ENCODE assay signal across 11 cellular contexts in the genomic region with DNA sequence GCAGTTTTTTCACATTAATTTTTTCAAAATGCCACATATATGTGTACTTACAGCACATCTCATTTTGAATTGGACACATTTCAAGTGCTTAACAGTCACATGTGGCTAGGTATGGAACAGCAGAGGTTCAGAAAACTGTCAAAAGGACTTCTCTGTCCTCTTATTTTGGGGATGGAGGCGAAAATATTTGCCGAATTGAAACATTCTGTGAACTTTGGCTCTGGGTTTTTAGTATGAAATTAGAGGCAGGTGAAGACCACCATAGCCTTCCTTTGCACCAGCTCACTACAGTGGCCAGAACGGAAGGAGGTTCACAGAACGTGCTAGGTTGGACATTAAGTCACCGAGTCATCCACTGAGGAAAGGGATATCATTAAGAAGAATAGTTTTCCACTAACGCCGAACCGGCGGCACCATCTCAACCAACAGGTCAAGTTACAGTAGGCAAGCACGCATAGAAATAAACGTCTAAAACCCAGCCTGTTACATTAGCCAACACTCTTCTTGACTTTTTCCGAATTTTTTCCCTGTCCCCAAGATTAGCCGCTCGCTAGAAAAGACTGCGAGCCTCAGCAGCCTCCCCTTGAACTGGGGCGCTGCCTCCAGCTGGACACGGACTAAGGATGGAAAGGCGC. TPM values are rescaled to one million over a fixed set of nuclear protein-coding genes. Genes with fewer than 3 reads are reported as not detected.
DNase-seq lines count a peak whose midpoint lies in the region; ATAC-seq and TF ChIP-seq lines count a peak whose summit lies in the region.
"Had no signal": no experiment of that assay in that cellular context is flagged by ENCODE, and none has a peak within 500 bp of the region (broad histone marks: within the 10 kb centered on the region; RNA-seq: fewer than 3 reads in every experiment).

No MANE protein-coding gene starts in this region.

- H3K27me3 Mint-ChIP-seq in activated CD4-positive, alpha-beta T cell treated with anti-CD3 and anti-CD28 coated beads for 36 hours: peaks cover 19% of the 10 kb centered on the region
- H3K27me3 Mint-ChIP-seq in activated CD4-positive, alpha-beta T cell treated with anti-CD3 and anti-CD28 coated beads, Interleukin-2, amount 10 ng/mL, durations not matched to agents 7 days and 5 days: peaks cover 2% of the 10 kb centered on the region
- H3K27me3 Mint-ChIP-seq: central memory CD8-positive, alpha-beta T cell had no signal

- CTCF ChIA-PET in activated CD4-positive, alpha-beta T cell treated with anti-CD3 and anti-CD28 coated beads for 36 hours (lab: Charles Lee): interaction anchor here (0.6 kb wide), 1 partner anchor 100 kb away, joined by 4 read pairs; no protein-coding TSS in a partner anchor
- CTCF ChIA-PET in activated CD4-positive, alpha-beta T cell treated with anti-CD3 and anti-CD28 coated beads, Interleukin-2, amount 10 ng/mL, durations not matched to agents 7 days and 5 days (lab: Charles Lee): no interaction called here

- no peaks in the 10 kb centered on the region for H3K36me3 ChIP-seq in ascending aorta
- no peaks in the 10 kb centered on the region for H3K36me3 ChIP-seq in kidney epithelial cell (ENCODE audit: control insufficient read depth, insufficient read depth, low read length)
- no peaks in the 10 kb centered on the region for H3K36me3 ChIP-seq in testis (ENCODE audit: low read depth, missing control alignments)

- intact Hi-C loops in activated CD4-positive, alpha-beta T cell treated with anti-CD3 and anti-CD28 coated beads for 36 hours (cut with DNase I, micrococcal nuclease): loop anchor here (2.0 to 10.0 kb wide), 10 partner anchors 91 to 1535 kb away; a partner anchor contains a TSS
- intact Hi-C loops in ascending aorta (cut with DNase I): loop anchor here (5.0 kb wide), 1 partner anchor 492 kb away; no protein-coding TSS in a partner anchor
- intact Hi-C loops in testis (cut with DNase I; ENCODE audit: low total_unique reads): no loop called here

- H3K4me1 Mint-ChIP-seq in activated CD4-positive, alpha-beta T cell treated with anti-CD3 and anti-CD28 coated beads for 36 hours: peaks cover 30% of the 10 kb centered on the region
- peaks cover 30% of the 10 kb centered on the region for H3K4me1 Mint-ChIP-seq in activated CD4-positive, alpha-beta T cell treated with anti-CD3 and anti-CD28 coated beads, Interleukin-2, amount 10 ng/mL, durations not matched to agents 7 days and 5 days

- H3K4me3 ChIP-seq in ascending aorta: peak overlapping the region; percentile 74 to 85
- H3K4me3 ChIP-seq in kidney epithelial cell (ENCODE audit: low read depth, low read length): peak overlapping the region; percentile 71
- H3K4me3 ChIP-seq in testis: peak overlapping the region; percentile 73 to 81

- H3K27ac ChIP-seq in ascending aorta (no peak overlapping the region), testis (peak overlapping the region; percentile 86 to 91)
- H3K27ac ChIP-seq: C4-2B had no signal

- H3K27me3 ChIP-seq in ascending aorta: peaks cover 1% of the 10 kb centered on the region
- no peaks in the 10 kb centered on the region for H3K27me3 ChIP-seq in kidney epithelial cell (ENCODE audit: control insufficient read depth, insufficient read depth, low read length)
- H3K27me3 ChIP-seq in testis: no peaks in the 10 kb centered on the region

- DNase-seq in activated CD4-positive, alpha-beta T cell treated with anti-CD3 and anti-CD28 coated beads for 36 hours: no peak
- no peak for DNase-seq in activated CD4-positive, alpha-beta T cell treated with anti-CD3 and anti-CD28 coated beads, Interleukin-2, amount 10 ng/mL, durations not matched to agents 7 days and 5 days
- DNase-seq in ascending aorta (ENCODE audit: low spot score in 2 of 2) (no peak), kidney epithelial cell (ENCODE audit: low read depth) (no peak), testis (no peak), GM19240 (ENCODE audit: insufficient read length, low spot score) (no peak), NOMO-1 treated with DMSO at 0.1 percent for 48 hours (lab: John Stamatoyannopoulos, UW; ENCODE audit: unreplicated experiment) (no peak), SW 1271 (lab: John Stamatoyannopoulos, UW) (no peak)
- DNase-seq: SHP77 treated with DMSO at 0.1 percent for 48 hours had no signal

- no peak for TF ChIP-seq POLR2A in testis (IDR thresholded peaks at IDR 0.05)

- TF ChIP-seq CTCF in ascending aorta (IDR thresholded peaks at IDR 0.05) (no peak), kidney epithelial cell (IDR thresholded peaks at IDR 0.05; ENCODE audit: insufficient read depth, low read length, poor library complexity, severe bottlenecking) (no peak), testis (IDR thresholded peaks at IDR 0.05) (peak in 1 of 3 experiments; percentile 1)

- peaks cover 8% of the 10 kb centered on the region for H3K36me3 Mint-ChIP-seq in activated CD4-positive, alpha-beta T cell treated with anti-CD3 and anti-CD28 coated beads for 36 hours (ENCODE audit: low read depth)
- H3K36me3 Mint-ChIP-seq in activated CD4-positive, alpha-beta T cell treated with anti-CD3 and anti-CD28 coated beads, Interleukin-2, amount 10 ng/mL, durations not matched to agents 7 days and 5 days (ENCODE audit: low read depth): peaks cover 12% of the 10 kb centered on the region

- no peak overlapping the region for H3K4me3 Mint-ChIP-seq in activated CD4-positive, alpha-beta T cell treated with anti-CD3 and anti-CD28 coated beads for 36 hours
- no peak overlapping the region for H3K4me3 Mint-ChIP-seq in activated CD4-positive, alpha-beta T cell treated with anti-CD3 and anti-CD28 coated beads, Interleukin-2, amount 10 ng/mL, durations not matched to agents 7 days and 5 days
- H3K4me3 Mint-ChIP-seq: central memory CD8-positive, alpha-beta T cell had no signal

- H3K9me3 ChIP-seq in ascending aorta: no peaks in the 10 kb centered on the region
- H3K9me3 ChIP-seq in testis: no peaks in the 10 kb centered on the region

- WGBS in testis, 2 donors: 9 to 28% methylated on average over 18 of the region's 18 CpGs

- H3K4me1 ChIP-seq in ascending aorta (peaks cover 0 to 17% of the 10 kb centered on the region in 2 donors), testis (peaks cover 13% of the 10 kb centered on the region)

- peak overlapping the region; percentile 80 for H3K27ac Mint-ChIP-seq in activated CD4-positive, alpha-beta T cell treated with anti-CD3 and anti-CD28 coated beads for 36 hours
- H3K27ac Mint-ChIP-seq in activated CD4-positive, alpha-beta T cell treated with anti-CD3 and anti-CD28 coated beads, Interleukin-2, amount 10 ng/mL, durations not matched to agents 7 days and 5 days: no peak overlapping the region

- ATAC-seq in activated CD4-positive, alpha-beta T cell treated with anti-CD3 and anti-CD28 coated beads for 36 hours: no peak

- H3K9me3 Mint-ChIP-seq in activated CD4-positive, alpha-beta T cell treated with anti-CD3 and anti-CD28 coated beads for 36 hours (ENCODE audit: low read depth): no peaks in the 10 kb centered on the region
- H3K9me3 Mint-ChIP-seq in activated CD4-positive, alpha-beta T cell treated with anti-CD3 and anti-CD28 coated beads, Interleukin-2, amount 10 ng/mL, durations not matched to agents 7 days and 5 days: no peaks in the 10 kb centered on the region
- H3K9me3 Mint-ChIP-seq: central memory CD8-positive, alpha-beta T cell had no signal

- POLR2A ChIA-PET in activated CD4-positive, alpha-beta T cell treated with anti-CD3 and anti-CD28 coated beads for 36 hours (lab: Charles Lee): no interaction called here
- POLR2A ChIA-PET in activated CD4-positive, alpha-beta T cell treated with anti-CD3 and anti-CD28 coated beads, Interleukin-2, amount 10 ng/mL, durations not matched to agents 7 days and 5 days (lab: Charles Lee): no interaction called here

RNA-seq across cellular contexts. Expression of a gene that starts 1.8 kb away (rescaled TPM):
- 10 to 100 TPM; 11.8 to 15.5 TPM for total RNA-seq in activated CD4-positive, alpha-beta T cell treated with anti-CD3 and anti-CD28 coated beads for 36 hours
- total RNA-seq in activated CD4-positive, alpha-beta T cell treated with anti-CD3 and anti-CD28 coated beads, Interleukin-2, amount 10 ng/mL, durations not matched to agents 7 days and 5 days: 10 to 100 TPM; 38.0 to 38.4 TPM
- total RNA-seq in ascending aorta (58.0 TPM), kidney epithelial cell (12.7 and 17.2 TPM in 2 replicates), testis (100 to 1,000 TPM; 223 to 311 TPM)
- 292 TPM for polyA plus RNA-seq in testis (ENCODE audit: insufficient read depth, low read depth, low replicate concordance)

Comparison
In these comparisons a context has a peak if more than half of its experiments do, and no peak if none do; other contexts are left out.
1. H3K27ac ChIP-seq: peak in testis (2 of 2); none in ascending aorta (0 of 2).
2. Peak in every context shown above with its lines, with median percentiles within 50 percentile points of each other: H3K4me3 ChIP-seq.